1 cellular context compared by ENCODE assay signal in genomic region chr5:136192526-136193395, GRCh38.
TF ChIP-seq lines count a peak whose summit lies in the region.

TSS of gene SMIM32 (minus strand) at chr5:136193162. CDS start at chr5:136192524, 638 bp downstream.

TF ChIP-seq in IMR-90, 13 proteins besides CTCF, POLR2A, EP300 and RAD21 (continued from another document):
- TF ChIP-seq BHLHE40 (IDR thresholded peaks at IDR 0.05; ENCODE audit: low read depth, low read length) (no peak), MAFK (IDR thresholded peaks at IDR 0.05; ENCODE audit: low read depth, low read length) (no peak)
